15 cellular contexts compared by ENCODE assay signal in genomic region chr2:237157551-237158102, GRCh38.
A peak's percentile ranks its signal among the peaks of the same experiment; 100 is the strongest.
DNase-seq lines count a peak whose midpoint lies in the region; TF ChIP-seq lines count a peak whose summit lies in the region.
"Had no signal": no experiment of that assay in that cellular context is flagged by ENCODE, and none has a peak within 500 bp of the region (broad histone marks: within the 10 kb centered on the region; RNA-seq: fewer than 3 reads in every experiment).

No MANE protein-coding gene starts in this region.

- H3K27ac ChIP-seq in SK-N-SH (ENCODE audit: low read depth in 2 of 2, low read length in 1 of 2): peak overlapping the region in 1 of 2 experiments; percentile 92; a peak in 2 of 4 replicates
- H3K27ac ChIP-seq in fibroblast of lung (ENCODE audit: insufficient read depth, low read length): peak overlapping the region; percentile 74
- peak overlapping the region; percentile 62 for H3K27ac ChIP-seq in subcutaneous abdominal adipose tissue (ENCODE audit: low read depth, low read length)
- peak overlapping the region in 2 of 4 donors; percentile 67 to 88 for H3K27ac ChIP-seq in tibial nerve

- TF ChIP-seq POLR2A in tibial nerve (IDR thresholded peaks at IDR 0.05): no peak

- POLR2A ChIA-PET in SK-N-SH (lab: Yijun Ruan, JAX): no interaction called here

- H3K9ac ChIP-seq in SK-N-SH (peak overlapping the region; percentile 61; the same call in 1 of the 2 replicates), fibroblast of lung (ENCODE audit: insufficient read depth, low read length) (no peak overlapping the region), subcutaneous abdominal adipose tissue (ENCODE audit: low read length in 5 of 5) (no peak overlapping the region)

- H3K36me3 Mint-ChIP-seq in HFFc6 (ENCODE audit: low read depth) (no peaks in the 10 kb centered on the region), glutamatergic neuron (ENCODE audit: unreplicated experiment) (no peaks in the 10 kb centered on the region)
- H3K36me3 Mint-ChIP-seq in activated naive CD4-positive, alpha-beta T cell treated with anti-CD3 and anti-CD28 coated beads, Interleukin-2, amount 10 ng/mL, durations not matched to agents 7 days and 5 days: no peaks in the 10 kb centered on the region
- H3K36me3 Mint-ChIP-seq: natural killer cell treated with Interleukin-12 subunit alpha and Interleukin-12 subunit beta and Interleukin-15 and Interleukin-18, amount 100 ng/mL, for 72 hours had no signal

- peaks cover 23 to 24% of the 10 kb centered on the region in 2 experiments; a peak in 3 of 4 replicates for H3K4me1 ChIP-seq in SK-N-SH (ENCODE audit: control insufficient read depth in 1 of 2, insufficient read depth in 2 of 2, low read depth in 1 of 2, low read length in 1 of 2)
- peaks cover 28% of the 10 kb centered on the region for H3K4me1 ChIP-seq in fibroblast of lung (ENCODE audit: control insufficient read depth, extremely low read depth, insufficient read depth, low read length)
- H3K4me1 ChIP-seq in subcutaneous abdominal adipose tissue (ENCODE audit: control insufficient read depth in 5 of 5, insufficient read depth in 5 of 5, low read length in 5 of 5): peaks cover 6 to 35% (median 26%) of the 10 kb centered on the region in 5 donors
- peaks cover 0 to 26% (median 0%) of the 10 kb centered on the region in 4 donors for H3K4me1 ChIP-seq in tibial nerve

- H3K4me3 Mint-ChIP-seq in HFFc6 (no peak overlapping the region), glutamatergic neuron (ENCODE audit: unreplicated experiment) (no peak overlapping the region)
- no peak overlapping the region for H3K4me3 Mint-ChIP-seq in activated naive CD4-positive, alpha-beta T cell treated with anti-CD3 and anti-CD28 coated beads, Interleukin-2, amount 10 ng/mL, durations not matched to agents 7 days and 5 days
- H3K4me3 Mint-ChIP-seq: B cell; dendritic cell treated with granulocyte-macrophage colony-stimulating factor and Interleukin-4, amounts not matched to agents 40 ng/mL and 50 ng/mL, for 4 days; natural killer cell treated with Interleukin-12 subunit alpha and Interleukin-12 subunit beta and Interleukin-15 and Interleukin-18, amount 100 ng/mL, for 72 hours had no signal

- no peak for TF ChIP-seq CTCF in HFFc6 (IDR thresholded peaks at IDR 0.05)
- no peak for TF ChIP-seq CTCF in SK-N-SH (IDR thresholded peaks at IDR 0.05)
- no peak for TF ChIP-seq CTCF in fibroblast of lung (conservative IDR thresholded peaks at IDR 0.05 in 1 of 2, IDR thresholded peaks at IDR 0.05 in 1 of 2; ENCODE audit: low read depth in 1 of 2, low read length in 2 of 2)
- TF ChIP-seq CTCF in tibial nerve (IDR thresholded peaks at IDR 0.05): no peak
- TF ChIP-seq CTCF in glutamatergic neuron (IDR thresholded peaks at IDR 0.05; ENCODE audit: partially characterized antibody, unreplicated experiment): no peak

- H3K4me1 Mint-ChIP-seq in HFFc6 (ENCODE audit: low read depth): peaks cover 75% of the 10 kb centered on the region
- peaks cover 14% of the 10 kb centered on the region for H3K4me1 Mint-ChIP-seq in activated naive CD4-positive, alpha-beta T cell treated with anti-CD3 and anti-CD28 coated beads, Interleukin-2, amount 10 ng/mL, durations not matched to agents 7 days and 5 days
- H3K4me1 Mint-ChIP-seq in glutamatergic neuron (ENCODE audit: low read depth, unreplicated experiment): no peaks in the 10 kb centered on the region

- 39% methylated on average over 2 of the region's 2 CpGs for WGBS in SK-N-SH (ENCODE audit: low lambda C conversion rate)
- 65 to 77% methylated on average over 2 of the region's 2 CpGs for WGBS in tibial nerve, 2 donors

- H3K4me3 ChIP-seq in SK-N-SH (ENCODE audit: low read depth in 2 of 2, low read length in 1 of 2): no peak overlapping the region
- H3K4me3 ChIP-seq in fibroblast of lung (replicated peaks in 1 of 4; ENCODE audit: control extremely low read depth in 1 of 4, insufficient read depth in 1 of 4, low read depth in 3 of 4, low read length in 4 of 4): no peak overlapping the region
- H3K4me3 ChIP-seq in subcutaneous abdominal adipose tissue (ENCODE audit: low read depth in 1 of 5, low read length in 5 of 5): no peak overlapping the region
- no peak overlapping the region for H3K4me3 ChIP-seq in tibial nerve
- H3K4me3 ChIP-seq: SJSA1 had no signal

- DNase-seq in HFFc6 (no peak), SK-N-SH (no peak), fibroblast of lung (ENCODE audit: low read depth in 2 of 2) (peak in 1 of 2 donors; percentile 71), tibial nerve (ENCODE audit: low spot score in 2 of 2) (no peak), glutamatergic neuron (no peak)
- no peak for DNase-seq in activated naive CD4-positive, alpha-beta T cell treated with anti-CD3 and anti-CD28 coated beads, Interleukin-2, amount 10 ng/mL, durations not matched to agents 7 days and 5 days
- DNase-seq: amniotic stem cell; NCI-H187 treated with DMSO at 0.1 percent for 48 hours; NCI-H446 treated with DMSO at 0.1 percent for 48 hours; stimulated activated naive CD4-positive, alpha-beta T cell treated with Interleukin-2 at 50 U/mL for 16 hours had no signal

- H3K27me3 ChIP-seq in SK-N-SH (ENCODE audit: insufficient read depth): no peaks in the 10 kb centered on the region
- no peaks in the 10 kb centered on the region for H3K27me3 ChIP-seq in fibroblast of lung (ENCODE audit: control insufficient read depth, insufficient read depth, low read length)
- H3K27me3 ChIP-seq in subcutaneous abdominal adipose tissue (ENCODE audit: control insufficient read depth in 5 of 5, insufficient read depth in 4 of 5, low read length in 5 of 5): peaks cover 5 to 28% (median 9%) of the 10 kb centered on the region in 5 donors
- H3K27me3 ChIP-seq in tibial nerve: no peaks in the 10 kb centered on the region
- H3K27me3 ChIP-seq: SJSA1 had no signal

- peaks cover 31% of the 10 kb centered on the region for H3F3A ChIP-seq in SK-N-SH (replicated peaks; ENCODE audit: insufficient read depth)

- H2AFZ ChIP-seq in SK-N-SH (ENCODE audit: low read depth) (no peak overlapping the region), fibroblast of lung (ENCODE audit: low read length) (no peak overlapping the region)

- H3K9me3 ChIP-seq in SK-N-SH (no peaks in the 10 kb centered on the region), fibroblast of lung (ENCODE audit: control insufficient read depth, insufficient read depth, low read depth, low read length) (no peaks in the 10 kb centered on the region), subcutaneous abdominal adipose tissue (ENCODE audit: control insufficient read depth in 5 of 5, low read length in 5 of 5) (no peaks in the 10 kb centered on the region), tibial nerve (no peaks in the 10 kb centered on the region)

- H3K79me2 ChIP-seq in SK-N-SH (ENCODE audit: insufficient read depth): no peaks in the 10 kb centered on the region
- H3K79me2 ChIP-seq in fibroblast of lung (ENCODE audit: control insufficient read depth, insufficient read depth, low read length): no peaks in the 10 kb centered on the region

- H3K9me2 ChIP-seq in SK-N-SH: no peaks in the 10 kb centered on the region

- no peak for TF ChIP-seq RAD21 in SK-N-SH (IDR thresholded peaks at IDR 0.05; ENCODE audit: low read length)

- H3K36me3 ChIP-seq in SK-N-SH (replicated peaks in 1 of 2; ENCODE audit: control insufficient read depth in 1 of 2, insufficient read depth in 2 of 2, low read length in 1 of 2) (no peaks in the 10 kb centered on the region), fibroblast of lung (ENCODE audit: control insufficient read depth, insufficient read depth, low read length) (no peaks in the 10 kb centered on the region), subcutaneous abdominal adipose tissue (ENCODE audit: control insufficient read depth in 5 of 5, insufficient read depth in 5 of 5, low read length in 5 of 5) (no peaks in the 10 kb centered on the region), tibial nerve (no peaks in the 10 kb centered on the region)
- H3K36me3 ChIP-seq: SJSA1 had no signal

- H3K27ac Mint-ChIP-seq in HFFc6 (peak overlapping the region; percentile 97), glutamatergic neuron (ENCODE audit: unreplicated experiment) (no peak overlapping the region)
- no peak overlapping the region for H3K27ac Mint-ChIP-seq in activated naive CD4-positive, alpha-beta T cell treated with anti-CD3 and anti-CD28 coated beads, Interleukin-2, amount 10 ng/mL, durations not matched to agents 7 days and 5 days
- H3K27ac Mint-ChIP-seq: B cell; dendritic cell treated with granulocyte-macrophage colony-stimulating factor and Interleukin-4, amounts not matched to agents 40 ng/mL and 50 ng/mL, for 4 days; natural killer cell treated with Interleukin-12 subunit alpha and Interleukin-12 subunit beta and Interleukin-15 and Interleukin-18, amount 100 ng/mL, for 72 hours had no signal

- CTCF ChIA-PET in SK-N-SH (lab: Yijun Ruan, JAX): interaction anchor here (0.7 to 2.4 kb wide), 4 partner anchors 8 to 414 kb away, joined by 3 to 11 read pairs (median 6); no protein-coding TSS in a partner anchor
- CTCF ChIA-PET in activated naive CD4-positive, alpha-beta T cell treated with anti-CD3 and anti-CD28 coated beads, Interleukin-2, amount 10 ng/mL, durations not matched to agents 7 days and 5 days (lab: Charles Lee): interaction anchor here (5.5 kb wide), 1 partner anchor 415 kb away, joined by 30 read pairs; no protein-coding TSS in a partner anchor

- TF ChIP-seq EP300 in SK-N-SH (IDR thresholded peaks at IDR 0.05; ENCODE audit: borderline replicate concordance in 1 of 2, low read depth in 1 of 2, low read length in 1 of 2): no peak
- no peak for TF ChIP-seq EP300 in tibial nerve (IDR thresholded peaks at IDR 0.05)

- peak overlapping the region; percentile 58; the same call in 1 of the 2 replicates for H3K4me2 ChIP-seq in SK-N-SH
- H3K4me2 ChIP-seq in fibroblast of lung (ENCODE audit: extremely low read depth, insufficient read depth, low read length): no peak overlapping the region

- H3K9me3 Mint-ChIP-seq in HFFc6 (no peaks in the 10 kb centered on the region), glutamatergic neuron (ENCODE audit: unreplicated experiment) (peaks cover 2% of the 10 kb centered on the region)
- no peaks in the 10 kb centered on the region for H3K9me3 Mint-ChIP-seq in activated naive CD4-positive, alpha-beta T cell treated with anti-CD3 and anti-CD28 coated beads, Interleukin-2, amount 10 ng/mL, durations not matched to agents 7 days and 5 days
- H3K9me3 Mint-ChIP-seq: dendritic cell treated with granulocyte-macrophage colony-stimulating factor and Interleukin-4, amounts not matched to agents 40 ng/mL and 50 ng/mL, for 4 days; natural killer cell treated with Interleukin-12 subunit alpha and Interleukin-12 subunit beta and Interleukin-15 and Interleukin-18, amount 100 ng/mL, for 72 hours had no signal

- H4K20me1 ChIP-seq in SK-N-SH (ENCODE audit: insufficient read depth) (no peaks in the 10 kb centered on the region), fibroblast of lung (ENCODE audit: control insufficient read depth, extremely low read depth, insufficient read depth, low read length) (no peaks in the 10 kb centered on the region)

- no peaks in the 10 kb centered on the region; the same call in 1 of the 2 replicates for H3K27me3 Mint-ChIP-seq in HFFc6 (ENCODE audit: insufficient read depth)
- peaks cover 33% of the 10 kb centered on the region for H3K27me3 Mint-ChIP-seq in activated naive CD4-positive, alpha-beta T cell treated with anti-CD3 and anti-CD28 coated beads, Interleukin-2, amount 10 ng/mL, durations not matched to agents 7 days and 5 days
- peaks cover 2% of the 10 kb centered on the region for H3K27me3 Mint-ChIP-seq in glutamatergic neuron (ENCODE audit: unreplicated experiment)
